8 cellular contexts compared by ENCODE assay signal in the genomic region with DNA sequence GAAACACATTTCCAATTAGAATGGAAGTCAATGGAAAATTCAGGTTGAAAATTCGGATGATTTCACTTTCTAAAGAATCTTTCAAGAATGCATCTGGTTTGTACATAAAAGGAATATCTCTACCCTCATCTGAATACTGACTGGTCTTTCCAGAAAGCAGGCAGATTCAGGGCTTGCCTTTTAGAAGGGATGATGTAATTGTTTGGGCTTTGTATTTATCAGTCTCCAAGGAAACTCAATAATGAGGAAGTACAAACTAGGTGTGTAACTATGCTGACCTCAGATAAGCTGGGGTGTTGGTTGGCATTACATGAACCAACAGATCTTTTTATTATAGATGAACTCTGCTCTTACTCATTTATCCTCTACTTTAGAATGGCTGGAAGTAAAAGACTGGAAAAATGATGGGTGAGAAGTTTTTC. TPM values are rescaled to one million over a fixed set of nuclear protein-coding genes. Genes with fewer than 3 reads are reported as not detected.
A peak's percentile ranks its signal among the peaks of the same experiment; 100 is the strongest.
DNase-seq lines count a peak whose midpoint lies in the region; ATAC-seq and TF ChIP-seq lines count a peak whose summit lies in the region.

No MANE protein-coding gene starts in this region.

- no peaks in the 10 kb centered on the region for H4K20me1 ChIP-seq in GM23248 (ENCODE audit: insufficient read depth)
- no peaks in the 10 kb centered on the region for H4K20me1 ChIP-seq in KMS-11 (ENCODE audit: insufficient read depth)

- peaks cover 17% of the 10 kb centered on the region for H3F3A ChIP-seq in GM23248 (ENCODE audit: insufficient read depth)

- peak overlapping the region; percentile 18 for H3K4me2 ChIP-seq in GM23248 (ENCODE audit: unreplicated experiment)
- H3K4me2 ChIP-seq in KMS-11: peak overlapping the region; percentile 19; the same call in 1 of the 2 replicates

- no peaks in the 10 kb centered on the region for H3K9me3 ChIP-seq in GM23248 (ENCODE audit: low read depth)
- H3K9me3 ChIP-seq in ascending aorta: no peaks in the 10 kb centered on the region
- H3K9me3 ChIP-seq in upper lobe of left lung: no peaks in the 10 kb centered on the region
- no peaks in the 10 kb centered on the region for H3K9me3 ChIP-seq in effector memory CD4-positive, alpha-beta T cell (ENCODE audit: control insufficient read depth, low read length)

- peak overlapping the region; percentile 85 for H3K27ac ChIP-seq in GM23248
- H3K27ac ChIP-seq in KMS-11: peak overlapping the region; percentile 34; the same call in 1 of the 2 replicates
- H3K27ac ChIP-seq in ascending aorta: peak overlapping the region; percentile 74 to 84
- H3K27ac ChIP-seq in upper lobe of left lung: peak overlapping the region; percentile 57 to 84 (median 78)
- H3K27ac ChIP-seq in effector memory CD4-positive, alpha-beta T cell (ENCODE audit: insufficient read depth, low read length, poor library complexity, severe bottlenecking): no peak overlapping the region

- DNase-seq in GM03348 (ENCODE audit: low spot score) (peak; percentile 80), GM23248 (peak; percentile 94), ascending aorta (ENCODE audit: low spot score in 2 of 2) (no peak), kidney epithelial cell (ENCODE audit: low read depth) (peak; percentile 96), upper lobe of left lung (no peak), mesenteric fat pad (ENCODE audit: low spot score) (no peak)
- no peak for DNase-seq in effector memory CD4-positive, alpha-beta T cell

- H3K9me2 ChIP-seq in GM23248 (ENCODE audit: insufficient read depth): no peaks in the 10 kb centered on the region

- TF ChIP-seq CTCF in KMS-11 (conservative IDR thresholded peaks at IDR 0.05; ENCODE audit: low read depth, low read length) (no peak), ascending aorta (IDR thresholded peaks at IDR 0.05) (no peak), kidney epithelial cell (IDR thresholded peaks at IDR 0.05; ENCODE audit: insufficient read depth, low read length, poor library complexity, severe bottlenecking) (no peak), upper lobe of left lung (IDR thresholded peaks at IDR 0.05) (no peak)

- H3K27me3 ChIP-seq in GM23248 (replicated peaks; ENCODE audit: insufficient read depth) (no peaks in the 10 kb centered on the region), KMS-11 (ENCODE audit: insufficient read depth, low read depth) (no peaks in the 10 kb centered on the region), ascending aorta (no peaks in the 10 kb centered on the region), kidney epithelial cell (ENCODE audit: control insufficient read depth, insufficient read depth, low read length) (no peaks in the 10 kb centered on the region), upper lobe of left lung (no peaks in the 10 kb centered on the region)
- no peaks in the 10 kb centered on the region for H3K27me3 ChIP-seq in effector memory CD4-positive, alpha-beta T cell (replicated peaks; ENCODE audit: control insufficient read depth, insufficient read depth, low read length, poor library complexity, severe bottlenecking)

- no peak for TF ChIP-seq POLR2A in upper lobe of left lung (IDR thresholded peaks at IDR 0.05)

- WGBS in GM23248 (ENCODE audit: low coverage in 1 of 2, low lambda C conversion rate in 2 of 2, missing lambda C conversion rate in 2 of 2), 2 experiments: 0 to 21% methylated on average over 1 of the region's 1 CpG
- WGBS in upper lobe of left lung, 2 donors: 22 to 41% methylated on average over 1 of the region's 1 CpG

- in situ Hi-C loops in GM23248 (cut with MboI): no loop called here

- peaks cover 19% of the 10 kb centered on the region; the same call in 1 of the 2 replicates for H3K79me2 ChIP-seq in GM23248 (ENCODE audit: insufficient read depth)
- H3K79me2 ChIP-seq in KMS-11 (ENCODE audit: insufficient read depth, low read depth): no peaks in the 10 kb centered on the region

- intact Hi-C loops in ascending aorta (cut with DNase I): no loop called here

- ATAC-seq in upper lobe of left lung (ENCODE audit: low FRiP score in 2 of 2): peak; percentile 87 to 88

- H3K36me3 ChIP-seq in GM23248 (ENCODE audit: low read depth) (peaks cover 8% of the 10 kb centered on the region), KMS-11 (ENCODE audit: insufficient read depth) (peaks cover 3% of the 10 kb centered on the region), ascending aorta (peaks cover 9 to 48% of the 10 kb centered on the region in 2 donors), kidney epithelial cell (ENCODE audit: control insufficient read depth, insufficient read depth, low read length) (no peaks in the 10 kb centered on the region), upper lobe of left lung (peaks cover 0 to 79% (median 20%) of the 10 kb centered on the region in 4 donors)
- H3K36me3 ChIP-seq in effector memory CD4-positive, alpha-beta T cell (ENCODE audit: control insufficient read depth, insufficient read depth, low read length): no peaks in the 10 kb centered on the region

- H2AFZ ChIP-seq in GM23248 (no peak overlapping the region), KMS-11 (ENCODE audit: low read depth) (no peak overlapping the region)

- H3K4me1 ChIP-seq in GM23248 (ENCODE audit: insufficient read depth) (peaks cover 15% of the 10 kb centered on the region), KMS-11 (ENCODE audit: low read depth, poor library complexity, severe bottlenecking) (peaks cover 77% of the 10 kb centered on the region), ascending aorta (peaks cover 5 to 41% of the 10 kb centered on the region in 2 donors), upper lobe of left lung (peaks cover 41 to 74% (median 65%) of the 10 kb centered on the region in 4 donors)
- H3K4me1 ChIP-seq in effector memory CD4-positive, alpha-beta T cell (ENCODE audit: control insufficient read depth, insufficient read depth, low read length, poor library complexity, severe bottlenecking): no peaks in the 10 kb centered on the region

- peak; percentile 72 to 97 (median 81) for TF ChIP-seq EP300 in upper lobe of left lung (IDR thresholded peaks at IDR 0.05)

- no peak overlapping the region for H3K4me3 ChIP-seq in GM23248
- no peak overlapping the region for H3K4me3 ChIP-seq in KMS-11 (IDR thresholded peaks at IDR 0.05; ENCODE audit: insufficient read depth, low read depth, low read length)
- H3K4me3 ChIP-seq in ascending aorta: no peak overlapping the region
- H3K4me3 ChIP-seq in kidney epithelial cell (ENCODE audit: low read depth, low read length): no peak overlapping the region
- H3K4me3 ChIP-seq in upper lobe of left lung: no peak overlapping the region
- H3K4me3 ChIP-seq in effector memory CD4-positive, alpha-beta T cell (ENCODE audit: insufficient read depth, low read depth, low read length, poor library complexity, severe bottlenecking): no peak overlapping the region

- H3K9ac ChIP-seq in GM23248 (peak overlapping the region; percentile 63), KMS-11 (no peak overlapping the region)

RNA-seq across cellular contexts. Expression of a gene that starts 24.1 kb away (rescaled TPM):
- total RNA-seq in GM23248 (2014; rRNA removed; shearing (Covaris generic)): 16.3 and 32.0 TPM in 2 replicates
- polyA plus RNA-seq in GM23248 (2016; fragmentation: Nextera tagmentation; extraction: Ambion mirVana): 143 and 147 TPM in 2 replicates
- total RNA-seq in ascending aorta: 191 TPM
- total RNA-seq in kidney epithelial cell: 54.7 and 58.1 TPM in 2 replicates
- 100 to 1,000 TPM in 5 of 6 donors, 10 to 100 TPM in 1; 78.6 to 239 (median 178) TPM for total RNA-seq in upper lobe of left lung
- 200 TPM for total RNA-seq in mesenteric fat pad

Comparison
In these comparisons a context has a peak if more than half of its experiments do, and no peak if none do; other contexts are left out.
1. DNase-seq: peak in GM03348 (single experiment), GM23248 (single experiment) and kidney epithelial cell (single experiment); none in ascending aorta (0 of 2), upper lobe of left lung (0 of 2), mesenteric fat pad (single experiment) and effector memory CD4-positive, alpha-beta T cell (0 of 3).